ENCODE assay signal across 8 cellular contexts in genomic region chr9:121545875-121546423, GRCh38. TPM values are rescaled to one million over a fixed set of nuclear protein-coding genes. Genes with fewer than 3 reads are reported as not detected.
DNase-seq lines count a peak whose midpoint lies in the region; ATAC-seq, FAIRE-seq and TF ChIP-seq lines count a peak whose summit lies in the region.

No MANE protein-coding gene starts in this region.

- peaks cover under 1% of the 10 kb centered on the region for H3K4me1 Mint-ChIP-seq in activated naive CD8-positive, alpha-beta T cell treated with anti-CD3 and anti-CD28 coated beads, Interleukin-2, amount 10 ng/mL, durations not matched to agents 7 days and 5 days

- no peaks in the 10 kb centered on the region for H3K36me3 Mint-ChIP-seq in activated naive CD8-positive, alpha-beta T cell treated with anti-CD3 and anti-CD28 coated beads, Interleukin-2, amount 10 ng/mL, durations not matched to agents 7 days and 5 days

- H3K27ac ChIP-seq in heart left ventricle (peak overlapping the region in 4 of 12 donors; percentile 32 to 62 (median 50)), vagina (peak overlapping the region; percentile 40)

- DNase-seq in DMS79 treated with DMSO at 0.1 percent for 48 hours (lab: John Stamatoyannopoulos, UW) (peak; percentile 74), H54 (ENCODE audit: insufficient read length, low spot score) (peak; percentile 99), NAMALWA (ENCODE audit: low spot score) (peak; percentile 89), heart left ventricle (peak; percentile 95 to 99 (median 98)), pulmonary artery endothelial cell (ENCODE audit: low read depth, low spot score) (peak; percentile 81), vagina (ENCODE audit: extremely low spot score in 2 of 2) (no peak)
- DNase-seq in activated naive CD8-positive, alpha-beta T cell treated with anti-CD3 and anti-CD28 coated beads, Interleukin-2, amount 10 ng/mL, durations not matched to agents 7 days and 5 days: peak; percentile 85

- TF ChIP-seq POLR2A in H54 (IDR thresholded peaks at IDR 0.05; ENCODE audit: low read depth, low read length) (no peak), heart left ventricle (IDR thresholded peaks at IDR 0.05) (peak in 1 of 2 donors; percentile 23), vagina (IDR thresholded peaks at IDR 0.05) (no peak)

- intact Hi-C loops in heart left ventricle (cut with DNase I) (loop anchor here in 9 of 10 donors (1.0 to 10.0 kb wide), 17 partner anchors 76 to 799 kb away; partner anchors contain the start of gene TTLL11 (in 3 of the 9)), vagina (cut with DNase I) (loop anchor here (2.0 kb wide), 1 partner anchor 139 kb away; no protein-coding TSS in a partner anchor)

- no peak overlapping the region for H3K4me3 Mint-ChIP-seq in activated naive CD8-positive, alpha-beta T cell treated with anti-CD3 and anti-CD28 coated beads, Interleukin-2, amount 10 ng/mL, durations not matched to agents 7 days and 5 days

- peak; percentile 99 for ATAC-seq in SK-N-SH treated with all-trans-retinoic acid at 6 μM for 48 hours
- ATAC-seq in activated naive CD8-positive, alpha-beta T cell treated with anti-CD3 and anti-CD28 coated beads, Interleukin-2, amount 10 ng/mL, durations not matched to agents 7 days and 5 days (ENCODE audit: low read depth): peak; percentile 92
- peak; percentile 88 to 93 (median 92) for ATAC-seq in heart left ventricle

- FAIRE-seq in H54 (lab: Jason Lieb, UNC): peak; percentile 61

- no peaks in the 10 kb centered on the region for H3K27me3 ChIP-seq in heart left ventricle
- no peaks in the 10 kb centered on the region for H3K27me3 ChIP-seq in vagina

- peak overlapping the region in 10 of 12 donors; percentile 15 to 48 (median 24) for H3K4me3 ChIP-seq in heart left ventricle
- no peak overlapping the region for H3K4me3 ChIP-seq in vagina

- no peaks in the 10 kb centered on the region for H3K9me3 Mint-ChIP-seq in activated naive CD8-positive, alpha-beta T cell treated with anti-CD3 and anti-CD28 coated beads, Interleukin-2, amount 10 ng/mL, durations not matched to agents 7 days and 5 days

- H3K4me1 ChIP-seq in heart left ventricle: peaks cover 0 to 25% (median 15%) of the 10 kb centered on the region in 12 donors
- peaks cover 25% of the 10 kb centered on the region for H3K4me1 ChIP-seq in vagina

- H3K36me3 ChIP-seq in heart left ventricle: no peaks in the 10 kb centered on the region
- H3K36me3 ChIP-seq in vagina: no peaks in the 10 kb centered on the region

- peak; percentile 91 to 98 (median 96) for TF ChIP-seq CTCF in heart left ventricle (IDR thresholded peaks at IDR 0.05)
- TF ChIP-seq CTCF in vagina (IDR thresholded peaks at IDR 0.05): peak; percentile 95 to 97 (median 95)

- H3K27ac Mint-ChIP-seq in activated naive CD8-positive, alpha-beta T cell treated with anti-CD3 and anti-CD28 coated beads, Interleukin-2, amount 10 ng/mL, durations not matched to agents 7 days and 5 days: no peak overlapping the region

- H3K9me3 ChIP-seq in heart left ventricle (no peaks in the 10 kb centered on the region), vagina (no peaks in the 10 kb centered on the region)

- WGBS in heart left ventricle, 4 donors: 0 to 3% (median 3%) methylated on average over 16 to 27 of the region's 27 CpGs

- POLR2A ChIA-PET in activated naive CD8-positive, alpha-beta T cell treated with anti-CD3 and anti-CD28 coated beads, Interleukin-2, amount 10 ng/mL, durations not matched to agents 7 days and 5 days (lab: Charles Lee): interaction anchor here (1.1 kb wide), 1 partner anchor 138 kb away, joined by 4 read pairs; no protein-coding TSS in a partner anchor

- H3K27me3 Mint-ChIP-seq in activated naive CD8-positive, alpha-beta T cell treated with anti-CD3 and anti-CD28 coated beads, Interleukin-2, amount 10 ng/mL, durations not matched to agents 7 days and 5 days: peaks cover 22% of the 10 kb centered on the region

TF ChIP-seq in SK-N-SH treated with all-trans-retinoic acid at 6 μM for 48 hours, 23 proteins besides CTCF, POLR2A, EP300 and RAD21:
- TF ChIP-seq SNAI2 (CRISPR knock-in tag; IDR thresholded peaks at IDR 0.05): no peak
- no peak for TF ChIP-seq ISL1 (CRISPR knock-in tag; IDR thresholded peaks at IDR 0.05)
- no peak for TF ChIP-seq CREB5 (CRISPR knock-in tag; IDR thresholded peaks at IDR 0.05; ENCODE audit: low read depth)
- TF ChIP-seq ZFP30 (CRISPR knock-in tag; IDR thresholded peaks at IDR 0.05): no peak
- TF ChIP-seq TCF4 (CRISPR knock-in tag; IDR thresholded peaks at IDR 0.05; ENCODE audit: borderline replicate concordance): no peak
- TF ChIP-seq RARB (CRISPR knock-in tag; IDR thresholded peaks at IDR 0.05): no peak
- TF ChIP-seq ZFP3 (CRISPR knock-in tag; IDR thresholded peaks at IDR 0.05): peak; percentile 66; the same call in 1 of the 2 replicates
- no peak for TF ChIP-seq PATZ1 (CRISPR knock-in tag; IDR thresholded peaks at IDR 0.05; ENCODE audit: borderline replicate concordance)
- no peak for TF ChIP-seq OSR1 (CRISPR knock-in tag; IDR thresholded peaks at IDR 0.05)
- TF ChIP-seq, protein P1, sequence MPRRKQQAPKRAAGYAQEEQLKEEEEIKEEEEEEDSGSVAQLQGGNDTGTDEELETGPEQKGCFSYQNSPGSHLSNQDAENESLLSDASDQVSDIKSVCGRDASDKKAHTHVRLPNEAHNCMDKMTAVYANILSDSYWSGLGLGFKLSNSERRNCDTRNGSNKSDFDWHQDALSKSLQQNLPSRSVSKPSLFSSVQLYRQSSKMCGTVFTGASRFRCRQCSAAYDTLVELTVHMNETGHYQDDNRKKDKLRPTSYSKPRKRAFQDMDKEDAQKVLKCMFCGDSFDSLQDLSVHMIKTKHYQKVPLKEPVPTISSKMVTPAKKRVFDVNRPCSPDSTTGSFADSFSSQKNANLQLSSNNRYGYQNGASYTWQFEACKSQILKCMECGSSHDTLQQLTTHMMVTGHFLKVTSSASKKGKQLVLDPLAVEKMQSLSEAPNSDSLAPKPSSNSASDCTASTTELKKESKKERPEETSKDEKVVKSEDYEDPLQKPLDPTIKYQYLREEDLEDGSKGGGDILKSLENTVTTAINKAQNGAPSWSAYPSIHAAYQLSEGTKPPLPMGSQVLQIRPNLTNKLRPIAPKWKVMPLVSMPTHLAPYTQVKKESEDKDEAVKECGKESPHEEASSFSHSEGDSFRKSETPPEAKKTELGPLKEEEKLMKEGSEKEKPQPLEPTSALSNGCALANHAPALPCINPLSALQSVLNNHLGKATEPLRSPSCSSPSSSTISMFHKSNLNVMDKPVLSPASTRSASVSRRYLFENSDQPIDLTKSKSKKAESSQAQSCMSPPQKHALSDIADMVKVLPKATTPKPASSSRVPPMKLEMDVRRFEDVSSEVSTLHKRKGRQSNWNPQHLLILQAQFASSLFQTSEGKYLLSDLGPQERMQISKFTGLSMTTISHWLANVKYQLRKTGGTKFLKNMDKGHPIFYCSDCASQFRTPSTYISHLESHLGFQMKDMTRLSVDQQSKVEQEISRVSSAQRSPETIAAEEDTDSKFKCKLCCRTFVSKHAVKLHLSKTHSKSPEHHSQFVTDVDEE (CRISPR knock-in tag; IDR thresholded peaks at IDR 0.05): peak; percentile 41; the same call in 1 of the 2 replicates
TF ChIP-seq in SK-N-SH treated with all-trans-retinoic acid at 6 μM for 48 hours: peak in this region for 2.

RNA-seq across cellular contexts. Expression of gene GGTA1, which starts 46.3 kb away (rescaled TPM):
- total RNA-seq in activated naive CD8-positive, alpha-beta T cell treated with anti-CD3 and anti-CD28 coated beads, Interleukin-2, amount 10 ng/mL, durations not matched to agents 7 days and 5 days: not detected
- total RNA-seq in heart left ventricle (10 to 100 TPM in 4 of 9 donors, 1 to 10 TPM in 5; 1.9 to 47.7 (median 8.0) TPM), pulmonary artery endothelial cell (0.18 and 0.53 TPM in 2 replicates), vagina (18.4 TPM)
- 10 to 100 TPM in 1 of 2 donors, 1 to 10 TPM in 1; 1.8 to 23.9 TPM for polyA plus RNA-seq in heart left ventricle

Comparison
In these comparisons a context has a peak if more than half of its experiments do, and no peak if none do; other contexts are left out.
1. DNase-seq: peak in DMS79 treated with DMSO at 0.1 percent for 48 hours (single experiment), H54 (single experiment), NAMALWA (single experiment), activated naive CD8-positive, alpha-beta T cell treated with anti-CD3 and anti-CD28 coated beads, Interleukin-2, amount 10 ng/mL, durations not matched to agents 7 days and 5 days (single experiment), heart left ventricle (5 of 5) and pulmonary artery endothelial cell (single experiment); none in vagina (0 of 2).
2. H3K4me3 ChIP-seq: peak in heart left ventricle (10 of 12); none in vagina (0 of 2).
3. Peak in every context shown above with its lines, with median percentiles within 50 percentile points of each other: ATAC-seq.